9 cellular contexts compared by ENCODE assay signal in genomic region chr2:127080941-127081769, GRCh38. TPM values are rescaled to one million over a fixed set of nuclear protein-coding genes. Genes with fewer than 3 reads are reported as not detected.
DNase-seq lines count a peak whose midpoint lies in the region; ATAC-seq, FAIRE-seq and TF ChIP-seq lines count a peak whose summit lies in the region.
"Had no signal": no experiment of that assay in that cellular context is flagged by ENCODE, and none has a peak within 500 bp of the region (broad histone marks: within the 10 kb centered on the region; RNA-seq: fewer than 3 reads in every experiment).

No MANE protein-coding gene starts in this region.

- H3K4me1 Mint-ChIP-seq in neural crest cell, result peaks cover 58% of the 10 kb centered on the region

- peak overlapping the region; percentile 21 for H3K27ac ChIP-seq in RWPE1

- no peaks in the 10 kb centered on the region for H3K9me3 Mint-ChIP-seq in neural crest cell

- H3K36me3 Mint-ChIP-seq in neural crest cell (ENCODE audit: low read depth), result no peaks in the 10 kb centered on the region

- peak; percentile 60 for DNase-seq in GM12891 (ENCODE audit: insufficient read length, low spot score)
- peak; percentile 20 for DNase-seq in RWPE1 (ENCODE audit: low spot score)
- DNase-seq in activated naive CD8-positive, alpha-beta T cell treated with anti-CD3 and anti-CD28 coated beads, Interleukin-2, amount 50 U/mL, for 16 hours (ENCODE audit: low read depth, low spot score), result peak; percentile 18
- no peak for DNase-seq in neural crest cell (ENCODE audit: low read depth, low spot score)
- no peak for DNase-seq in DMS 273 (lab: John Stamatoyannopoulos, UW; ENCODE audit: unreplicated experiment)
- DNase-seq in effector CD8-positive, alpha-beta T cell (lab: John Stamatoyannopoulos, UW), result no peak
- DNase-seq in NOMO-1 treated with DMSO at 0.1 percent for 48 hours (lab: John Stamatoyannopoulos, UW; ENCODE audit: unreplicated experiment), result no peak

- POLR2A ChIA-PET in RWPE1 (lab: Yijun Ruan, JAX; ENCODE audit: low non-redundant PET), result no interaction called here

- no peaks in the 10 kb centered on the region for H3K27me3 Mint-ChIP-seq in neural crest cell (ENCODE audit: low read depth)

- peak; percentile 98 for FAIRE-seq in GM12891 (lab: Jason Lieb, UNC)
- FAIRE-seq: endothelial cell of umbilical vein had no signal

- H3K4me3 Mint-ChIP-seq in neural crest cell, result no peak overlapping the region

- TF ChIP-seq POLR2A in GM12891 (IDR thresholded peaks at IDR 0.05; ENCODE audit: low read depth, low read length), result no peak

- ATAC-seq in HG02571 (IDR thresholded peaks at IDR 0.05; ENCODE audit: unreplicated experiment), result peak; percentile 34

- CTCF ChIA-PET in RWPE1 (lab: Yijun Ruan, JAX), result no interaction called here

- peak overlapping the region; percentile 71 for H3K27ac Mint-ChIP-seq in neural crest cell (ENCODE audit: unreplicated experiment)

- no peak for TF ChIP-seq CTCF in RWPE1 (conservative IDR thresholded peaks at IDR 0.05; ENCODE audit: low read depth)
- no peak for TF ChIP-seq CTCF in neural crest cell (conservative IDR thresholded peaks at IDR 0.05)

TF ChIP-seq in GM12891, 5 proteins besides CTCF, POLR2A, EP300 and RAD21:
- TF ChIP-seq POU2F2 (IDR thresholded peaks at IDR 0.05; ENCODE audit: low read depth, low read length), result 0 out of 2 replicates have a peak, but pooled peaks have one; percentile 6
- TF ChIP-seq TAF1 (IDR thresholded peaks at IDR 0.05; ENCODE audit: low read depth, low read length), result peak; percentile 34; the same call in 1 of the 2 replicates
- TF ChIP-seq PAX5 (IDR thresholded peaks at IDR 0.05; ENCODE audit: insufficient read depth, low read length, severe bottlenecking), result no peak
- TF ChIP-seq SPI1 (IDR thresholded peaks at IDR 0.05; ENCODE audit: low read depth, low read length), result peak; percentile 67
TF ChIP-seq in GM12891: peak in this region for 3.

RNA-seq across cellular contexts. Expression of gene BIN1, which starts 25.8 kb away (rescaled TPM):
- 37.7 TPM for polyA plus RNA-seq in GM12891 (2012; ENCODE audit: low read depth, missing spikeins)
- total RNA-seq in neural crest cell, result 67.7 and 69.9 TPM in 2 replicates

Comparison
In these comparisons a context has a peak if more than half of its experiments do, and no peak if none do; other contexts are left out.
1. DNase-seq: peak in GM12891 (single experiment), RWPE1 (single experiment) and activated naive CD8-positive, alpha-beta T cell treated with anti-CD3 and anti-CD28 coated beads, Interleukin-2, amount 50 U/mL, for 16 hours (single experiment); none in neural crest cell (single experiment), DMS 273 (single experiment), effector CD8-positive, alpha-beta T cell (single experiment) and NOMO-1 treated with DMSO at 0.1 percent for 48 hours (single experiment).